ENCODE assay signal across 2 cellular contexts in the genomic region with DNA sequence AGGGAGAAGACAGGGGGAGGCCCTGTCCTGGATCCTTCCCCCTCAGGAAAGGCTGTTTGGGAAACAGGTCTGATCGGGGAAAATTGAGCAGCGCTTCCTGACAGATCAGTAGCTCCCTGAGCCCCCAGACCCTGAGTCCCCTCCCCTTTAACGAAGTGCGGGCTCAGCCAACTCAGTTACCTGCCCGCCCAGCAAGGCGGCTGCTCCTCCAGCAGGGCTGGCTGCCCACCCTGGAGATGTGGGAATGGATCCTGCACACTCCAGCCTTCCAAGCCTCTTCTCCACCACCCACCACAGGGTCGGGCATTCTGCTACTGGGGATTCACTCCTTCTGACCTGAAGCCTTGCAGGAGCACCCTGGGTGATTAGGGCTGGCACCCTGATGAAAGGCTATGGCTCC.
TF ChIP-seq lines count a peak whose summit lies in the region.

No MANE protein-coding gene starts in this region.

TF ChIP-seq in GM23338, 12 proteins besides CTCF, POLR2A, EP300 and RAD21:
- no peak for TF ChIP-seq EZH2phosphoT487 (IDR thresholded peaks at IDR 0.05; ENCODE audit: unreplicated experiment)

TF ChIP-seq in H1, 55 proteins besides CTCF, POLR2A, EP300 and RAD21:
- TF ChIP-seq, protein P1, sequence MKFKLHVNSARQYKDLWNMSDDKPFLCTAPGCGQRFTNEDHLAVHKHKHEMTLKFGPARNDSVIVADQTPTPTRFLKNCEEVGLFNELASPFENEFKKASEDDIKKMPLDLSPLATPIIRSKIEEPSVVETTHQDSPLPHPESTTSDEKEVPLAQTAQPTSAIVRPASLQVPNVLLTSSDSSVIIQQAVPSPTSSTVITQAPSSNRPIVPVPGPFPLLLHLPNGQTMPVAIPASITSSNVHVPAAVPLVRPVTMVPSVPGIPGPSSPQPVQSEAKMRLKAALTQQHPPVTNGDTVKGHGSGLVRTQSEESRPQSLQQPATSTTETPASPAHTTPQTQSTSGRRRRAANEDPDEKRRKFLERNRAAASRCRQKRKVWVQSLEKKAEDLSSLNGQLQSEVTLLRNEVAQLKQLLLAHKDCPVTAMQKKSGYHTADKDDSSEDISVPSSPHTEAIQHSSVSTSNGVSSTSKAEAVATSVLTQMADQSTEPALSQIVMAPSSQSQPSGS (IDR thresholded peaks at IDR 0.05; ENCODE audit: low read length), result no peak
- no peak for TF ChIP-seq GTF2F1 (IDR thresholded peaks at IDR 0.05; ENCODE audit: borderline replicate concordance, low read depth, low read length)
- TF ChIP-seq ASH2L (IDR thresholded peaks at IDR 0.05; ENCODE audit: low read length), result no peak
- TF ChIP-seq ZNF274 (IDR thresholded peaks at IDR 0.05; ENCODE audit: borderline replicate concordance, extremely low read depth, low read length), result no peak
TF ChIP-seq in H1: peak in this region for 0.
